Comparison of ENCODE assay signal across 1 cellular context in the genomic region with DNA sequence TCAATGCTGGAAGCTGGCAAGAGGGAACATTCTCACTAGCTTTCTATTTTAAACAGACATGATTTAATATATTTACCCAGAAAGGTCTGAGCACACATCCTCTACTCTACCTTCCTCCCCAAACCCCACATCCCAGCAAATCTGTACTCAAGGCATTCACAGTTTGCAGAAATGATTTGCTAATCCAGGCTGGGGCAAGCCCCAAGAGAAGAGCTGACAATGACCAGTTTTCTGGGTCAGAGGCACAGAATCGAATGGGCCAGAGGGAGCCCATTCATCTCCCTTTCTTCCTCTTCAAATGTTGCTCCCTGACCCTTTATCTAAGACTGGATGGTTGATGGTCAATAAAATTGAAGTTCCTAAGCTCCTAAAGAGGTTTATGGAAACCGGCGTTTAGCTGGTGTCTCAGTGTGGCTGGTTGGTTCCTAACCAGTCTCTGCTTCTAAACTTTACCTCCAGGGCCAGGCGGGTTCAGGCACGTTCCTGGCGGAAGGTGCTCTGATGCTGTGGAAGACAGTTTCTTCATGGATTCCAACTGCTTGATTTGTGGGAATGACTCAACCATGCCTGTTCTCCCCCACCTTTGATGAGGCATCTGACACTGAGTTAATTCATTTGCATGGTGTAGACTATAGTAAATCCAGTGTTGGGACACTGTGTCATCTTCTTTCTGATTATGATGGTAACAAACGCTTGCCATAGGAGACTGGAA.
TF ChIP-seq lines count a peak whose summit lies in the region.

No MANE protein-coding gene starts in this region.

TF ChIP-seq in K562, 482 proteins besides CTCF, POLR2A, EP300 and RAD21 (continued from another document and continues in another):
- TF ChIP-seq MECOM (CRISPR knock-in tag; IDR thresholded peaks at IDR 0.05) (no peak), ZNF592 (IDR thresholded peaks at IDR 0.05) (0 out of 2 replicates have a peak, but pooled peaks have one; percentile 27), MLLT1 (IDR thresholded peaks at IDR 0.05) (0 out of 4 replicates have a peak, but pooled peaks of 1 of the 2 experiments have one; percentile 5), HDAC8 (tag; IDR thresholded peaks at IDR 0.05) (peak; percentile 79; the same call in 1 of the 2 replicates), ZC3H8 (IDR thresholded peaks at IDR 0.05) (no peak), IRF1 (CRISPR knock-in tag; IDR thresholded peaks at IDR 0.05; ENCODE audit: borderline replicate concordance) (no peak), PML (IDR thresholded peaks at IDR 0.05; ENCODE audit: low read length) (no peak), ZNF318 (IDR thresholded peaks at IDR 0.05; ENCODE audit: borderline replicate concordance in 1 of 2, low read depth in 1 of 2) (0 out of 4 replicates have a peak, but pooled peaks of 1 of the 2 experiments have one; percentile 34), ZNF212 (CRISPR knock-in tag; IDR thresholded peaks at IDR 0.05) (no peak), NCOA4 (IDR thresholded peaks at IDR 0.05; ENCODE audit: partially characterized antibody) (no peak), ZSCAN29 (IDR thresholded peaks at IDR 0.05) (no peak), ETV5 (CRISPR knock-in tag; IDR thresholded peaks at IDR 0.05; ENCODE audit: low read depth) (no peak), L3MBTL2 (IDR thresholded peaks at IDR 0.05) (no peak), DDX20 (tag; IDR thresholded peaks at IDR 0.05; ENCODE audit: low read depth) (peak; percentile 24; the same call in 1 of the 2 replicates), ZNF398 (CRISPR knock-in tag; IDR thresholded peaks at IDR 0.05) (no peak), NONO (IDR thresholded peaks at IDR 0.05; ENCODE audit: low read depth in 2 of 2, low read length in 1 of 2) (no peak), ASH1L (IDR thresholded peaks at IDR 0.05; ENCODE audit: borderline replicate concordance, low read depth, partially characterized antibody) (no peak), ZNF766 (CRISPR knock-in tag; conservative IDR thresholded peaks at IDR 0.05) (peak; percentile 17; the same call in 1 of the 2 replicates), TGIF2 (CRISPR knock-in tag; IDR thresholded peaks at IDR 0.05) (no peak), THRA (IDR thresholded peaks at IDR 0.05) (no peak), NFRKB (IDR thresholded peaks at IDR 0.05; ENCODE audit: low read depth) (peak; percentile 58), PRPF4 (IDR thresholded peaks at IDR 0.05; ENCODE audit: insufficient read depth, low read depth, low read length, poor library complexity, severe bottlenecking) (no peak), ETV1 (tag; conservative IDR thresholded peaks at IDR 0.05; ENCODE audit: low read depth) (no peak)
- TF ChIP-seq, protein P1, sequence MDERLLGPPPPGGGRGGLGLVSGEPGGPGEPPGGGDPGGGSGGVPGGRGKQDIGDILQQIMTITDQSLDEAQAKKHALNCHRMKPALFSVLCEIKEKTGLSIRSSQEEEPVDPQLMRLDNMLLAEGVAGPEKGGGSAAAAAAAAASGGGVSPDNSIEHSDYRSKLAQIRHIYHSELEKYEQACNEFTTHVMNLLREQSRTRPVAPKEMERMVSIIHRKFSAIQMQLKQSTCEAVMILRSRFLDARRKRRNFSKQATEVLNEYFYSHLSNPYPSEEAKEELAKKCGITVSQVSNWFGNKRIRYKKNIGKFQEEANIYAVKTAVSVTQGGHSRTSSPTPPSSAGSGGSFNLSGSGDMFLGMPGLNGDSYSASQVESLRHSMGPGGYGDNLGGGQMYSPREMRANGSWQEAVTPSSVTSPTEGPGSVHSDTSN (CRISPR knock-in tag; IDR thresholded peaks at IDR 0.05; ENCODE audit: low read depth): no peak
- TF ChIP-seq, protein P1 (tag; conservative IDR thresholded peaks at IDR 0.05; ENCODE audit: low read depth): 0 out of 2 replicates have a peak, but pooled peaks have one; percentile 37
- TF ChIP-seq, protein P2, sequence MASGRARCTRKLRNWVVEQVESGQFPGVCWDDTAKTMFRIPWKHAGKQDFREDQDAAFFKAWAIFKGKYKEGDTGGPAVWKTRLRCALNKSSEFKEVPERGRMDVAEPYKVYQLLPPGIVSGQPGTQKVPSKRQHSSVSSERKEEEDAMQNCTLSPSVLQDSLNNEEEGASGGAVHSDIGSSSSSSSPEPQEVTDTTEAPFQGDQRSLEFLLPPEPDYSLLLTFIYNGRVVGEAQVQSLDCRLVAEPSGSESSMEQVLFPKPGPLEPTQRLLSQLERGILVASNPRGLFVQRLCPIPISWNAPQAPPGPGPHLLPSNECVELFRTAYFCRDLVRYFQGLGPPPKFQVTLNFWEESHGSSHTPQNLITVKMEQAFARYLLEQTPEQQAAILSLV (tag; IDR thresholded peaks at IDR 0.05): peak; percentile 39; the same call in 1 of the 2 replicates
